8 cellular contexts compared by ENCODE assay signal in the genomic region with DNA sequence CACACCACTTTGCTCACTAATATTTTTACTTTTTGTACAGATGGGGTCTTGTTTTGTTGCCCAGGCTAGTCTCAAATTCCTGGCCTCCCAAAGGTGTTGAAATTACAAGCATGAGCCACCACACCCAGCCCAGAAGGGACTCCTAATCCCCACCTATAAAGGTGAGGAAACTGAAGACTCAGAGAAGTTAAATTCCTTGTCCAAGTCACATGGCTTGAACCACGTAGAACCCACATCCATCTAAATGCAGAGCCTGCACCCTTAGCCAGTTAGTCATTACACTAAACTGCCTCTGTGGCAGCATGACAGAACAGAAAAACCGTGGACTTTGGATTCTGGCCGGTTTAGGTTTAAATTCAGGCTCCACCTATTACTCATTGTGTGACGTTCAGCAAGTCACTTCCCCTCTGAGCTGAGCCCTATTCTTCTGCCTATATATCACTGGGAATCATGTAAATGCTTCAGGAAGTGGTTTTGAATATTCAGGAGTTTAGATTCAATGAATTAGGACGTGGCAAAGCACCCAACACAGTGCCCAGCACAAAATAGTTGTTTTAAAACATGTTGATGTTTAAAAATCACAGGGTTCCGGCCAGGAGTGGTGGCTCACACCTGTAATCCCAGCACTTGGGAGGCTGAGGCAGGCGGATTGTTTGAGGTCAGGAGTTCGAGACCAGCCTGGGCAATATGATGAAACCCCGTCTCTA. TPM values are rescaled to one million over a fixed set of nuclear protein-coding genes. Genes with fewer than 3 reads are reported as not detected.
DNase-seq lines count a peak whose midpoint lies in the region; ATAC-seq and TF ChIP-seq lines count a peak whose summit lies in the region.

No MANE protein-coding gene starts in this region.

- no peaks in the 10 kb centered on the region for H3K36me3 Mint-ChIP-seq in T-helper 1 cell treated with Interleukin-12 subunit alpha and Interleukin-12 subunit beta and Interleukin-4 antibody, amounts not matched to agents 30 μg/mL and 1 μg/mL, for 36 hours (ENCODE audit: low read depth)
- peaks cover 15% of the 10 kb centered on the region for H3K36me3 Mint-ChIP-seq in stimulated activated effector memory CD8-positive, alpha-beta T cell treated with anti-CD3 and anti-CD28 coated beads, Interleukin-12 subunit alpha, Interleukin-12 subunit beta, amount 100 ng/mL, for 72 hours

- in situ Hi-C loops in ACHN (cut with HindIII; ENCODE audit: low pct_ligation_motif_present, low pct_unique_long_range_greater_than_20kb, low sequenced_read_pairs) = no loop called here

- peak; percentile 100 for DNase-seq in ACHN
- DNase-seq in GM20000 (ENCODE audit: low spot score) = peak; percentile 35
- DNase-seq in fibroblast of peridontal ligament (ENCODE audit: extremely low read depth) = peak; percentile 93
- DNase-seq in stimulated activated effector memory CD8-positive, alpha-beta T cell treated with anti-CD3 and anti-CD28 coated beads, Interleukin-12 subunit alpha, Interleukin-12 subunit beta, amount 100 ng/mL, for 72 hours (ENCODE audit: low spot score in 2 of 2) = peak; percentile 5 to 54
- no peak for DNase-seq in SK-N-DZ (ENCODE audit: low spot score)
- no peak for DNase-seq in NCI-H2171 (lab: John Stamatoyannopoulos, UW)

- no peaks in the 10 kb centered on the region for H3K9me3 Mint-ChIP-seq in T-helper 1 cell treated with Interleukin-12 subunit alpha and Interleukin-12 subunit beta and Interleukin-4 antibody, amounts not matched to agents 30 μg/mL and 1 μg/mL, for 36 hours
- no peaks in the 10 kb centered on the region for H3K9me3 Mint-ChIP-seq in stimulated activated effector memory CD8-positive, alpha-beta T cell treated with anti-CD3 and anti-CD28 coated beads, Interleukin-12 subunit alpha, Interleukin-12 subunit beta, amount 100 ng/mL, for 72 hours

- TF ChIP-seq CTCF in GM20000 (IDR thresholded peaks at IDR 0.05; ENCODE audit: extremely low read depth, missing control alignments) = no peak

- peak; percentile 15 for ATAC-seq in stimulated activated effector memory CD8-positive, alpha-beta T cell treated with anti-CD3 and anti-CD28 coated beads, Interleukin-12 subunit alpha, Interleukin-12 subunit beta, amount 100 ng/mL, for 72 hours
- ATAC-seq in GM21825 (IDR thresholded peaks at IDR 0.05; ENCODE audit: unreplicated experiment) = no peak

- H3K4me1 Mint-ChIP-seq in T-helper 1 cell treated with Interleukin-12 subunit alpha and Interleukin-12 subunit beta and Interleukin-4 antibody, amounts not matched to agents 30 μg/mL and 1 μg/mL, for 36 hours (ENCODE audit: low read depth) = peaks cover 30% of the 10 kb centered on the region
- peaks cover 26% of the 10 kb centered on the region for H3K4me1 Mint-ChIP-seq in stimulated activated effector memory CD8-positive, alpha-beta T cell treated with anti-CD3 and anti-CD28 coated beads, Interleukin-12 subunit alpha, Interleukin-12 subunit beta, amount 100 ng/mL, for 72 hours

- H3K27ac Mint-ChIP-seq in T-helper 1 cell treated with Interleukin-12 subunit alpha and Interleukin-12 subunit beta and Interleukin-4 antibody, amounts not matched to agents 30 μg/mL and 1 μg/mL, for 36 hours = peak overlapping the region; percentile 67
- H3K27ac Mint-ChIP-seq in stimulated activated effector memory CD8-positive, alpha-beta T cell treated with anti-CD3 and anti-CD28 coated beads, Interleukin-12 subunit alpha, Interleukin-12 subunit beta, amount 100 ng/mL, for 72 hours = peak overlapping the region; percentile 86

- peaks cover 10% of the 10 kb centered on the region for H3K27me3 Mint-ChIP-seq in T-helper 1 cell treated with Interleukin-12 subunit alpha and Interleukin-12 subunit beta and Interleukin-4 antibody, amounts not matched to agents 30 μg/mL and 1 μg/mL, for 36 hours (ENCODE audit: low read depth)

- no peak overlapping the region for H3K4me3 Mint-ChIP-seq in T-helper 1 cell treated with Interleukin-12 subunit alpha and Interleukin-12 subunit beta and Interleukin-4 antibody, amounts not matched to agents 30 μg/mL and 1 μg/mL, for 36 hours
- H3K4me3 Mint-ChIP-seq in stimulated activated effector memory CD8-positive, alpha-beta T cell treated with anti-CD3 and anti-CD28 coated beads, Interleukin-12 subunit alpha, Interleukin-12 subunit beta, amount 100 ng/mL, for 72 hours = no peak overlapping the region

RNA-seq across cellular contexts. Expression of a gene that starts 3.0 kb away (rescaled TPM):
- polyA plus RNA-seq in SK-N-DZ (2014; cell fraction: cytosol; rRNA removed) = 44.5 and 45.7 TPM in 2 replicates
- polyA plus RNA-seq in SK-N-DZ (2014; cell fraction: nucleus; rRNA removed) = 21.9 and 32.1 TPM in 2 replicates

Comparison
In these comparisons a context has a peak if more than half of its experiments do, and no peak if none do; other contexts are left out.
1. DNase-seq: peak in ACHN (single experiment), GM20000 (single experiment), fibroblast of peridontal ligament (single experiment) and stimulated activated effector memory CD8-positive, alpha-beta T cell treated with anti-CD3 and anti-CD28 coated beads, Interleukin-12 subunit alpha, Interleukin-12 subunit beta, amount 100 ng/mL, for 72 hours (2 of 2); none in SK-N-DZ (single experiment) and NCI-H2171 (single experiment).